23 cellular contexts compared by ENCODE assay signal in the genomic region with DNA sequence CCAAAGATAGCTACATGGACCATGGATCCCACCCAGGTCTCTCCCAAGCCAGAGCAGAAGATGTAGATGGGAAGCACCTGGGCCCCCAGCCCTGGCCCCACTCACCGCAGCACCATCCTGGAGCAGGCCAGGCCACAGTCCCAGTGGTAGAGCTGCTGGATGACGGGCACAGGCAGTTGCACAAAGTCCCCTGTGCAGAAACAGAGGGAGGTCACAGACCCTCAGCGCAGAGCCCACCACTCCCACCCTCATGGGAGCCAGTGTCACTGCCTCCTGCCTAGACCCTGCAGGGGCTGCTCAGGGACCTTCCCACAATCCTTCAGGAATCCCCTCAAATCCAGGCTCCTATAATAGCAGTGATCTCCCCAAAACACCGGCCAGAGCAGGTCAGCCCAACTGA. TPM values are rescaled to one million over a fixed set of nuclear protein-coding genes. Genes with fewer than 3 reads are reported as not detected.
DNase-seq lines count a peak whose midpoint lies in the region; ATAC-seq and TF ChIP-seq lines count a peak whose summit lies in the region.
"Had no signal": no experiment of that assay in that cellular context is flagged by ENCODE, and none has a peak within 500 bp of the region (broad histone marks: within the 10 kb centered on the region; RNA-seq: fewer than 3 reads in every experiment).

No MANE protein-coding gene starts in this region.

- no peak overlapping the region for H3K4me3 ChIP-seq in HL-60 (replicated peaks; ENCODE audit: insufficient read depth, low read length)

- peaks cover 0 to 16% of the 10 kb centered on the region in 2 donors for H3K36me3 Mint-ChIP-seq in activated naive CD4-positive, alpha-beta T cell treated with anti-CD3 and anti-CD28 coated beads, Interleukin-2, amount 50 U/mL, for 72 hours
- peaks cover 66% of the 10 kb centered on the region for H3K36me3 Mint-ChIP-seq in stimulated activated effector memory CD8-positive, alpha-beta T cell treated with anti-CD3 and anti-CD28 coated beads, Interleukin-12 subunit alpha, Interleukin-12 subunit beta, amount 100 ng/mL, for 72 hours
- H3K36me3 Mint-ChIP-seq in chondrocyte (ENCODE audit: low read depth) = peaks cover 14% of the 10 kb centered on the region

- TF ChIP-seq POLR2A in erythroblast (IDR thresholded peaks at IDR 0.05; ENCODE audit: low read length) = peak; percentile 6

- H3K27me3 ChIP-seq in HL-60 (ENCODE audit: insufficient read depth, poor library complexity, severe bottlenecking) = no peaks in the 10 kb centered on the region

- H3K9me3 Mint-ChIP-seq in activated naive CD4-positive, alpha-beta T cell treated with anti-CD3 and anti-CD28 coated beads, Interleukin-2, amount 50 U/mL, for 72 hours = no peaks in the 10 kb centered on the region
- no peaks in the 10 kb centered on the region for H3K9me3 Mint-ChIP-seq in stimulated activated effector memory CD8-positive, alpha-beta T cell treated with anti-CD3 and anti-CD28 coated beads, Interleukin-12 subunit alpha, Interleukin-12 subunit beta, amount 100 ng/mL, for 72 hours
- no peaks in the 10 kb centered on the region for H3K9me3 Mint-ChIP-seq in chondrocyte (ENCODE audit: low read depth)

- H3K4me1 Mint-ChIP-seq in stimulated activated effector memory CD8-positive, alpha-beta T cell treated with anti-CD3 and anti-CD28 coated beads, Interleukin-12 subunit alpha, Interleukin-12 subunit beta, amount 100 ng/mL, for 72 hours = peaks cover 32% of the 10 kb centered on the region
- peaks cover 38% of the 10 kb centered on the region for H3K4me1 Mint-ChIP-seq in chondrocyte (ENCODE audit: low read depth)

- TF ChIP-seq CTCF in HL-60 (IDR thresholded peaks at IDR 0.05; ENCODE audit: insufficient read depth, low read length) (no peak), chondrocyte (IDR thresholded peaks at IDR 0.05) (no peak)

- no peak for DNase-seq in activated naive CD4-positive, alpha-beta T cell treated with anti-CD3 and anti-CD28 coated beads, Interleukin-2, amount 50 U/mL, for 72 hours (ENCODE audit: low spot score in 2 of 2)
- no peak for DNase-seq in activated naive CD4-positive, alpha-beta T cell treated with anti-CD3 and anti-CD28 coated beads, Interleukin-2, amount 50 U/mL, for 16 hours
- DNase-seq in HL-60 (ENCODE audit: low read depth in 1 of 2, low spot score in 1 of 2) = no peak
- DNase-seq in erythroblast (lab: John Stamatoyannopoulos, UW) = no peak
- DNase-seq in stimulated activated effector memory CD8-positive, alpha-beta T cell treated with anti-CD3 and anti-CD28 coated beads, Interleukin-12 subunit alpha, Interleukin-12 subunit beta, amount 100 ng/mL, for 72 hours (ENCODE audit: low spot score in 2 of 2) = no peak
- DNase-seq in NCI-H2196 (lab: John Stamatoyannopoulos, UW; ENCODE audit: unreplicated experiment) = no peak
- no peak for DNase-seq in chondrocyte (ENCODE audit: low spot score)
- DNase-seq in substantia nigra (lab: John Stamatoyannopoulos, UW) = no peak
- DNase-seq: AML-193, DMS53, GDM1, KG1, NCI-H1092 treated with DMSO at 0.1 percent for 48 hours, NCI-H1436 treated with DMSO at 0.1 percent for 48 hours, NCI-H1930, NCI-H345, NCI-H524, NCI-H82, Right ventricle myocardium superior had no signal

- no peaks in the 10 kb centered on the region for H3K27me3 Mint-ChIP-seq in chondrocyte (ENCODE audit: low read depth)

- H3K27ac ChIP-seq in HL-60 (replicated peaks) = peak overlapping the region; percentile 79; the same call in 1 of the 2 replicates
- no peak overlapping the region for H3K27ac ChIP-seq in substantia nigra (ENCODE audit: low read depth, low read length, poor library complexity, severe bottlenecking)
- H3K27ac ChIP-seq: C4-2B had no signal

- peak overlapping the region; percentile 35 to 68 for H3K27ac Mint-ChIP-seq in activated naive CD4-positive, alpha-beta T cell treated with anti-CD3 and anti-CD28 coated beads, Interleukin-2, amount 50 U/mL, for 72 hours
- H3K27ac Mint-ChIP-seq in stimulated activated effector memory CD8-positive, alpha-beta T cell treated with anti-CD3 and anti-CD28 coated beads, Interleukin-12 subunit alpha, Interleukin-12 subunit beta, amount 100 ng/mL, for 72 hours = peak overlapping the region; percentile 10
- no peak overlapping the region for H3K27ac Mint-ChIP-seq in chondrocyte (ENCODE audit: unreplicated experiment)

- ATAC-seq in activated naive CD4-positive, alpha-beta T cell treated with anti-CD3 and anti-CD28 coated beads, Interleukin-2, amount 50 U/mL, for 72 hours = no peak
- ATAC-seq in stimulated activated effector memory CD8-positive, alpha-beta T cell treated with anti-CD3 and anti-CD28 coated beads, Interleukin-12 subunit alpha, Interleukin-12 subunit beta, amount 100 ng/mL, for 72 hours = no peak

- H3K4me3 Mint-ChIP-seq in stimulated activated effector memory CD8-positive, alpha-beta T cell treated with anti-CD3 and anti-CD28 coated beads, Interleukin-12 subunit alpha, Interleukin-12 subunit beta, amount 100 ng/mL, for 72 hours = no peak overlapping the region
- H3K4me3 Mint-ChIP-seq in chondrocyte (ENCODE audit: unreplicated experiment) = no peak overlapping the region

RNA-seq across cellular contexts. Expression of a gene that starts 6.1 kb away (rescaled TPM):
- 100 to 1,000 TPM; 106 to 137 TPM for total RNA-seq in activated naive CD4-positive, alpha-beta T cell treated with anti-CD3 and anti-CD28 coated beads, Interleukin-2, amount 50 U/mL, for 72 hours
- total RNA-seq in chondrocyte = 77.3 to 84.7 TPM (median 77.9 TPM) in 3 replicates

RNA-seq across cellular contexts. Expression of a gene that starts 7.0 kb away (rescaled TPM):
- total RNA-seq in activated naive CD4-positive, alpha-beta T cell treated with anti-CD3 and anti-CD28 coated beads, Interleukin-2, amount 50 U/mL, for 72 hours = 100 to 1,000 TPM; 115 to 138 TPM
- 59.3 to 84.8 TPM (median 63.9 TPM) in 3 replicates for total RNA-seq in chondrocyte

RNA-seq across cellular contexts. Expression of a gene that starts 44.1 kb away (rescaled TPM):
- total RNA-seq in activated naive CD4-positive, alpha-beta T cell treated with anti-CD3 and anti-CD28 coated beads, Interleukin-2, amount 50 U/mL, for 72 hours = 1 to 10 TPM in 1 of 2 donors, under 1 TPM in 1; 0.91 to 1.1 TPM
- total RNA-seq in chondrocyte = 5.6 to 13.0 TPM (median 8.6 TPM) in 3 replicates
- total RNA-seq: OCI-LY7 had no signal

RNA-seq across cellular contexts. Expression of a gene that starts 53.7 kb away (rescaled TPM):
- total RNA-seq in activated naive CD4-positive, alpha-beta T cell treated with anti-CD3 and anti-CD28 coated beads, Interleukin-2, amount 50 U/mL, for 72 hours = under 1 TPM; 0.23 to 0.57 TPM
- total RNA-seq in chondrocyte = 0.15 to 0.31 TPM (median 0.18 TPM) in 3 replicates
- total RNA-seq: A172, HT-29 had no signal

RNA-seq across cellular contexts. Expression of a gene that starts 54.2 kb away (rescaled TPM):
- 10 to 100 TPM; 31.3 to 48.4 TPM for total RNA-seq in activated naive CD4-positive, alpha-beta T cell treated with anti-CD3 and anti-CD28 coated beads, Interleukin-2, amount 50 U/mL, for 72 hours
- total RNA-seq in chondrocyte = 1.4 to 1.8 TPM (median 1.5 TPM) in 3 replicates
